In the genomic region with DNA sequence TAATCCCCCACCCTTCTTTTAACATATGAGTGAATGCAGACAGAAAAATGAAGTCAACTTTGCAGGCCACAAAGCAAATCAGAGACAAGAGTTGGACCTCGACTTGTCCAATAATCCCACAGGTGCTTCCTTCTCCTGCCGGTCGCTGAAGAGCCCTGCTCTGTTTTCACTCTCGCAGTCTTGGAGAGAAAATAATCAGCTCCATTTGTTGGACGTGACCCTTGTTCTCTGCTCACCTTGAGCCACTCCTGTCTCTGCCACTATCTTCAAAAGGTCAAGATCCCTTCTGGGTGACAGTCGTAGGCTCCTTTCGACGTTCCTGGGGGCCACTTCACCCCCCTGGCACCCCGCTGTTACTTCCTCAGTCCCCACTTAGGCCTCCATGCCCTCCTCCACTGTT, we compare ENCODE assay signal across 16 cellular contexts. TPM values are rescaled to one million over a fixed set of nuclear protein-coding genes. Genes with fewer than 3 reads are reported as not detected.
DNase-seq lines count a peak whose midpoint lies in the region; ATAC-seq and TF ChIP-seq lines count a peak whose summit lies in the region.
"Had no signal": no experiment of that assay in that cellular context is flagged by ENCODE, and none has a peak within 500 bp of the region (broad histone marks: within the 10 kb centered on the region; RNA-seq: fewer than 3 reads in every experiment).

No MANE protein-coding gene starts in this region.

- POLR2A ChIA-PET in activated B cell treated with CpG ODN at 0.5 μM for 24 hours (lab: Charles Lee), result no interaction called here

- H3K27ac Mint-ChIP-seq in activated B cell treated with CpG ODN at 0.5 μM for 24 hours, result peak overlapping the region; percentile 15
- peak overlapping the region; percentile 4 for H3K27ac Mint-ChIP-seq in stimulated activated naive B cell treated with anti-CD40 and anti-IgM and Interleukin-4, amounts not matched to agents 10 μg/mL and 1 μg/mL and 100 μg/mL, for 72 hours
- H3K27ac Mint-ChIP-seq: activated CD4-positive, alpha-beta T cell treated with anti-CD3 and anti-CD28 coated beads, Interleukin-2, amount 10 ng/mL, durations not matched to agents 7 days and 5 days had no signal

- peaks cover 18% of the 10 kb centered on the region for H3K36me3 Mint-ChIP-seq in activated B cell treated with CpG ODN at 0.5 μM for 24 hours (ENCODE audit: low read depth)
- H3K36me3 Mint-ChIP-seq in stimulated activated naive B cell treated with anti-CD40 and anti-IgM and Interleukin-4, amounts not matched to agents 10 μg/mL and 1 μg/mL and 100 μg/mL, for 72 hours, result peaks cover 31 to 39% of the 10 kb centered on the region in 2 donors

- H3K4me1 Mint-ChIP-seq in activated B cell treated with CpG ODN at 0.5 μM for 24 hours, result peaks cover 18% of the 10 kb centered on the region
- H3K4me1 Mint-ChIP-seq in stimulated activated naive B cell treated with anti-CD40 and anti-IgM and Interleukin-4, amounts not matched to agents 10 μg/mL and 1 μg/mL and 100 μg/mL, for 72 hours, result peaks cover 27 to 45% of the 10 kb centered on the region in 2 donors

- CTCF ChIA-PET in activated B cell treated with CpG ODN at 0.5 μM for 24 hours (lab: Charles Lee), result no interaction called here

- TF ChIP-seq POLR2A in gastroesophageal sphincter (IDR thresholded peaks at IDR 0.05), result no peak

- no peak for ATAC-seq in activated B cell treated with CpG ODN at 0.5 μM for 24 hours (ENCODE audit: low read depth)
- no peak for ATAC-seq in stimulated activated naive B cell treated with anti-CD40 and anti-IgM and Interleukin-4, amounts not matched to agents 10 μg/mL and 1 μg/mL and 100 μg/mL, for 72 hours (replicated peaks)
- ATAC-seq in gastroesophageal sphincter, result no peak
- no peak for ATAC-seq in SK-N-SH treated with all-trans-retinoic acid at 6 μM for 48 hours
- ATAC-seq: HCT116 had no signal

- H3K9me3 ChIP-seq in left ventricle myocardium inferior (replicated peaks) (peaks cover 21% of the 10 kb centered on the region), right atrium auricular region (peaks cover 0 to 8% of the 10 kb centered on the region in 2 donors), gastroesophageal sphincter (peaks cover 0 to 16% (median 0%) of the 10 kb centered on the region in 3 donors)

- no peaks in the 10 kb centered on the region for H3K27me3 Mint-ChIP-seq in activated B cell treated with CpG ODN at 0.5 μM for 24 hours
- H3K27me3 Mint-ChIP-seq in stimulated activated naive B cell treated with anti-CD40 and anti-IgM and Interleukin-4, amounts not matched to agents 10 μg/mL and 1 μg/mL and 100 μg/mL, for 72 hours, result no peaks in the 10 kb centered on the region
- H3K27me3 Mint-ChIP-seq: activated CD4-positive, alpha-beta T cell treated with anti-CD3 and anti-CD28 coated beads, Interleukin-2, amount 10 ng/mL, durations not matched to agents 7 days and 5 days had no signal

- 78 to 80% methylated on average over 5 to 9 of the region's 9 CpGs for WGBS in gastroesophageal sphincter (ENCODE audit: low coverage in 1 of 2), 2 donors

- peaks cover 3% of the 10 kb centered on the region for H3K9me3 Mint-ChIP-seq in activated B cell treated with CpG ODN at 0.5 μM for 24 hours
- H3K9me3 Mint-ChIP-seq in stimulated activated naive B cell treated with anti-CD40 and anti-IgM and Interleukin-4, amounts not matched to agents 10 μg/mL and 1 μg/mL and 100 μg/mL, for 72 hours, result peaks cover 1 to 7% of the 10 kb centered on the region in 2 donors

- H3K27me3 ChIP-seq in left ventricle myocardium inferior (ENCODE audit: low read depth) (no peaks in the 10 kb centered on the region), right atrium auricular region (no peaks in the 10 kb centered on the region), gastroesophageal sphincter (no peaks in the 10 kb centered on the region)
- H3K27me3 ChIP-seq: MG63 had no signal

- H3K4me3 Mint-ChIP-seq in activated B cell treated with CpG ODN at 0.5 μM for 24 hours, result no peak overlapping the region
- no peak overlapping the region for H3K4me3 Mint-ChIP-seq in stimulated activated naive B cell treated with anti-CD40 and anti-IgM and Interleukin-4, amounts not matched to agents 10 μg/mL and 1 μg/mL and 100 μg/mL, for 72 hours
- H3K4me3 Mint-ChIP-seq: activated CD4-positive, alpha-beta T cell treated with anti-CD3 and anti-CD28 coated beads, Interleukin-2, amount 10 ng/mL, durations not matched to agents 7 days and 5 days had no signal

- no peak for DNase-seq in left ventricle myocardium inferior
- no peak for DNase-seq in right atrium auricular region (ENCODE audit: low spot score)
- DNase-seq in activated B cell treated with CpG ODN at 0.5 μM for 24 hours, result no peak
- DNase-seq in islet precursor cell, result peak; percentile 49
- no peak for DNase-seq in stimulated activated naive B cell treated with anti-CD40 and anti-IgM and Interleukin-4, amounts not matched to agents 10 μg/mL and 1 μg/mL and 100 μg/mL, for 72 hours
- no peak for DNase-seq in COR-L47 (lab: John Stamatoyannopoulos, UW)
- DNase-seq: activated CD4-positive, alpha-beta T cell treated with anti-CD3 and anti-CD28 coated beads, Interleukin-2, amount 10 ng/mL, durations not matched to agents 7 days and 5 days; DMS 273 treated with DMSO at 0.1 percent for 48 hours; MG63; NCI-H187; NCI-H446 treated with DMSO at 0.1 percent for 48 hours; SIG-M5; T1000 had no signal

- H3K36me3 ChIP-seq in left ventricle myocardium inferior (no peaks in the 10 kb centered on the region), right atrium auricular region (peaks cover 16% of the 10 kb centered on the region), gastroesophageal sphincter (no peaks in the 10 kb centered on the region)

- TF ChIP-seq CTCF in left ventricle myocardium inferior (IDR thresholded peaks at IDR 0.05; ENCODE audit: borderline replicate concordance), result no peak
- TF ChIP-seq CTCF in right atrium auricular region (IDR thresholded peaks at IDR 0.05), result no peak
- TF ChIP-seq CTCF in activated B cell treated with CpG ODN at 0.5 μM for 24 hours (IDR thresholded peaks at IDR 0.05), result no peak
- no peak for TF ChIP-seq CTCF in gastroesophageal sphincter (IDR thresholded peaks at IDR 0.05)

- no peak for TF ChIP-seq EP300 in gastroesophageal sphincter (IDR thresholded peaks at IDR 0.05)

- H3K27ac ChIP-seq in left ventricle myocardium inferior (replicated peaks) (peak overlapping the region; percentile 99), right atrium auricular region (peak overlapping the region in 1 of 2 donors; percentile 9), gastroesophageal sphincter (peak overlapping the region in 2 of 4 donors; percentile 99 to 100)

- no peak overlapping the region for H3K4me3 ChIP-seq in left ventricle myocardium inferior
- H3K4me3 ChIP-seq in right atrium auricular region, result no peak overlapping the region
- no peak overlapping the region for H3K4me3 ChIP-seq in gastroesophageal sphincter
- H3K4me3 ChIP-seq: MG63 had no signal

- peaks cover 35% of the 10 kb centered on the region for H3K4me1 ChIP-seq in left ventricle myocardium inferior
- H3K4me1 ChIP-seq in right atrium auricular region, result peaks cover 0 to 8% of the 10 kb centered on the region in 2 donors
- peaks cover 0 to 10% (median 0%) of the 10 kb centered on the region in 3 donors for H3K4me1 ChIP-seq in gastroesophageal sphincter

- intact Hi-C loops in left ventricle myocardium inferior (cut with micrococcal nuclease), result no loop called here
- intact Hi-C loops in activated B cell treated with CpG ODN at 0.5 μM for 24 hours (cut with micrococcal nuclease), result loop anchor here (10.0 kb wide), 1 partner anchor 227 kb away; no protein-coding TSS in a partner anchor

TF ChIP-seq in SK-N-SH treated with all-trans-retinoic acid at 6 μM for 48 hours, 23 proteins besides CTCF, POLR2A, EP300 and RAD21 (continues in another document):
- TF ChIP-seq ARNTL (CRISPR knock-in tag; IDR thresholded peaks at IDR 0.05; ENCODE audit: borderline replicate concordance, low read depth) (no peak), ZNF565 (CRISPR knock-in tag; conservative IDR thresholded peaks at IDR 0.05; ENCODE audit: low read depth) (no peak), ISL1 (CRISPR knock-in tag; IDR thresholded peaks at IDR 0.05) (no peak), BACH2 (CRISPR knock-in tag; IDR thresholded peaks at IDR 0.05; ENCODE audit: borderline replicate concordance) (no peak), ZNF70 (CRISPR knock-in tag; IDR thresholded peaks at IDR 0.05) (no peak), GLIS3 (CRISPR knock-in tag; IDR thresholded peaks at IDR 0.05) (no peak), CSRNP3 (CRISPR knock-in tag; IDR thresholded peaks at IDR 0.05) (no peak)
- TF ChIP-seq, protein P1, sequence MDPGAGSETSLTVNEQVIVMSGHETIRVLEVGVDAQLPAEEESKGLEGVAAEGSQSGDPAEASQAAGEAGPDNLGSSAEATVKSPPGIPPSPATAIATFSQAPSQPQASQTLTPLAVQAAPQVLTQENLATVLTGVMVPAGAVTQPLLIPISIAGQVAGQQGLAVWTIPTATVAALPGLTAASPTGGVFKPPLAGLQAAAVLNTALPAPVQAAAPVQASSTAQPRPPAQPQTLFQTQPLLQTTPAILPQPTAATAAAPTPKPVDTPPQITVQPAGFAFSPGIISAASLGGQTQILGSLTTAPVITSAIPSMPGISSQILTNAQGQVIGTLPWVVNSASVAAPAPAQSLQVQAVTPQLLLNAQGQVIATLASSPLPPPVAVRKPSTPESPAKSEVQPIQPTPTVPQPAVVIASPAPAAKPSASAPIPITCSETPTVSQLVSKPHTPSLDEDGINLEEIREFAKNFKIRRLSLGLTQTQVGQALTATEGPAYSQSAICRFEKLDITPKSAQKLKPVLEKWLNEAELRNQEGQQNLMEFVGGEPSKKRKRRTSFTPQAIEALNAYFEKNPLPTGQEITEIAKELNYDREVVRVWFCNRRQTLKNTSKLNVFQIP (CRISPR knock-in tag; IDR thresholded peaks at IDR 0.05; ENCODE audit: borderline replicate concordance, low read depth), result no peak

RNA-seq across cellular contexts. Expression of gene KLF6, which starts 2.8 kb away (rescaled TPM):
- total RNA-seq in left ventricle myocardium inferior (43.8 TPM), right atrium auricular region (10 to 100 TPM; 29.1 to 44.7 TPM), activated B cell treated with CpG ODN at 0.5 μM for 24 hours (134 and 151 TPM in 2 replicates), gastroesophageal sphincter (100 to 1,000 TPM in 2 of 4 donors, 10 to 100 TPM in 2; 90.3 to 113 (median 105) TPM)
